Comparison of ENCODE assay signal across 14 cellular contexts in the genomic region with DNA sequence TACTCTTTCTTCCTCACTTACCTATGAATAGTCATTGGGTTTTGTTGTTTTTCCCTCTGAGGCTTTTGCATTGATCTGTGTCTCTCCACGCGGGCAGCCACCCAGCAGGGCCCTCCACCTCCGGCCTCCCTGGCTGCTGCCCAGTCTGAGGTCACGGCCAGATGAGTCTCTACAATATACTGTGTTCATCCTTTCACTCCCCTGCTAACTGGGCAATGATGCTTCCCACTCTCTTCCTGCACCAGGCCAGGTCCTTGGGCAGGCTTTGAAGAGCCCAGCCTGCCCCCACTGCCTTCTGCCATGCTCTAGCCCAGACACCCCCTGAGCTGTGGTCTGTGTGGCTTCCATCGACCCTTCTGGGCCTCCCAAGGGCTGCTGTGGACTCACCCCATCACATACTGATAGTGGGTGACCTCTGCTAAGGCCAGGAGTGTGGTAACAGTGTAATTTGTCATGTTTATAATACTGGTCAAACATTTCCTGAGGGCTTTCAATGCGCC. TPM values are rescaled to one million over a fixed set of nuclear protein-coding genes. Genes with fewer than 3 reads are reported as not detected.
DNase-seq lines count a peak whose midpoint lies in the region; ATAC-seq and TF ChIP-seq lines count a peak whose summit lies in the region.
"Had no signal": no experiment of that assay in that cellular context is flagged by ENCODE, and none has a peak within 500 bp of the region (broad histone marks: within the 10 kb centered on the region; RNA-seq: fewer than 3 reads in every experiment).

No MANE protein-coding gene starts in this region.

- intact Hi-C loops in lower lobe of right lung (cut with DNase I), result no loop called here

- H3K36me3 ChIP-seq in ACC112 (ENCODE audit: insufficient read depth, low read length) (no peaks in the 10 kb centered on the region), Loucy (ENCODE audit: insufficient read depth, low read length) (peaks cover 11% of the 10 kb centered on the region; the same call in 1 of the 2 replicates), lower lobe of right lung (no peaks in the 10 kb centered on the region)
- H3K36me3 ChIP-seq: thoracic aorta had no signal

- peak overlapping the region; percentile 17 for H3K27ac Mint-ChIP-seq in central memory CD8-positive, alpha-beta T cell (ENCODE audit: low read depth)
- H3K27ac Mint-ChIP-seq: activated T-helper 17 cell treated with anti-CD3 and anti-CD28 coated beads, Interleukin-2, amount 50 U/mL, for 72 hours had no signal

- peaks cover 11% of the 10 kb centered on the region; the same call in 1 of the 2 replicates for H3F3A ChIP-seq in Loucy (ENCODE audit: low read depth)

- ATAC-seq in central memory CD8-positive, alpha-beta T cell (replicated peaks; ENCODE audit: extremely low read depth, poor library complexity, severe bottlenecking), result no peak
- ATAC-seq in lower lobe of right lung (peak in 1 of 2 donors; percentile 17), GM21381 (IDR thresholded peaks at IDR 0.05; ENCODE audit: unreplicated experiment) (no peak)
- ATAC-seq: activated T-helper 17 cell treated with anti-CD3 and anti-CD28 coated beads, Interleukin-2, amount 50 U/mL, for 72 hours had no signal

- H3K4me3 ChIP-seq in ACC112 (ENCODE audit: low read depth, low read length), result peak overlapping the region; percentile 1; the same call in 1 of the 2 replicates
- H3K4me3 ChIP-seq in Loucy (ENCODE audit: low read length, poor library complexity, severe bottlenecking), result peak overlapping the region; percentile 69
- H3K4me3 ChIP-seq in lower lobe of right lung, result no peak overlapping the region
- H3K4me3 ChIP-seq: thoracic aorta had no signal

- TF ChIP-seq CTCF in Loucy (conservative IDR thresholded peaks at IDR 0.05; ENCODE audit: low read length) (no peak), lower lobe of right lung (IDR thresholded peaks at IDR 0.05) (no peak)

- H3K9me3 Mint-ChIP-seq in central memory CD8-positive, alpha-beta T cell, result no peaks in the 10 kb centered on the region
- H3K9me3 Mint-ChIP-seq: activated T-helper 17 cell treated with anti-CD3 and anti-CD28 coated beads, Interleukin-2, amount 50 U/mL, for 72 hours had no signal

- no peak overlapping the region for H3K4me3 Mint-ChIP-seq in central memory CD8-positive, alpha-beta T cell
- H3K4me3 Mint-ChIP-seq: activated T-helper 17 cell treated with anti-CD3 and anti-CD28 coated beads, Interleukin-2, amount 50 U/mL, for 72 hours had no signal

- H3K27ac ChIP-seq in ACC112 (ENCODE audit: low read depth, low read length) (peak overlapping the region; percentile 7; the same call in 1 of the 2 replicates), lower lobe of right lung (peak overlapping the region; percentile 12)

- peaks cover 9% of the 10 kb centered on the region for H4K20me1 ChIP-seq in Loucy (ENCODE audit: insufficient read depth, low read length, poor library complexity, severe bottlenecking)

- peaks cover 100% of the 10 kb centered on the region for H3K79me2 ChIP-seq in ACC112 (ENCODE audit: control insufficient read depth, insufficient read depth, low read length, unreplicated experiment)
- peaks cover 88% of the 10 kb centered on the region for H3K79me2 ChIP-seq in Loucy (ENCODE audit: insufficient read depth, low read length)

- no peak for DNase-seq in central memory CD8-positive, alpha-beta T cell (ENCODE audit: low spot score in 2 of 2)
- DNase-seq in lower lobe of right lung, result no peak
- DNase-seq in T1000 (lab: John Stamatoyannopoulos, UW), result no peak
- DNase-seq in KG1 (lab: John Stamatoyannopoulos, UW), result no peak
- no peak for DNase-seq in activated CD4-positive, CD25-positive, alpha-beta regulatory T cell treated with anti-CD3 and anti-CD28 coated beads, Interleukin-2, amount 50 U/mL, for 72 hours
- DNase-seq: central memory CD4-positive, alpha-beta T cell; left colon; NCI-H2171; RPMI8226 had no signal

- no peaks in the 10 kb centered on the region for H3K36me3 Mint-ChIP-seq in central memory CD8-positive, alpha-beta T cell (ENCODE audit: insufficient read depth)

- peak overlapping the region; percentile 72 for H3K9ac ChIP-seq in Loucy (ENCODE audit: low read depth, low read length, poor library complexity, severe bottlenecking)

- H3K4me1 ChIP-seq in ACC112 (ENCODE audit: control insufficient read depth, insufficient read depth, low read length, unreplicated experiment), result peaks cover 67% of the 10 kb centered on the region
- H3K4me1 ChIP-seq in Loucy (ENCODE audit: insufficient read depth, low read length, poor library complexity, severe bottlenecking), result peaks cover 86% of the 10 kb centered on the region
- peaks cover 61% of the 10 kb centered on the region for H3K4me1 ChIP-seq in lower lobe of right lung

- H3K4me2 ChIP-seq in Loucy (ENCODE audit: low read depth, low read length, poor library complexity, severe bottlenecking), result peak overlapping the region; percentile 88

- no peaks in the 10 kb centered on the region for H3K27me3 Mint-ChIP-seq in central memory CD8-positive, alpha-beta T cell
- H3K27me3 Mint-ChIP-seq: activated T-helper 17 cell treated with anti-CD3 and anti-CD28 coated beads, Interleukin-2, amount 50 U/mL, for 72 hours had no signal

- peaks cover 18% of the 10 kb centered on the region for H3K4me1 Mint-ChIP-seq in central memory CD8-positive, alpha-beta T cell

- H3K27me3 ChIP-seq in ACC112 (ENCODE audit: insufficient read depth, low read length) (no peaks in the 10 kb centered on the region), Loucy (ENCODE audit: insufficient read depth, low read length, poor library complexity, severe bottlenecking) (no peaks in the 10 kb centered on the region), lower lobe of right lung (ENCODE audit: low read depth) (no peaks in the 10 kb centered on the region)

- H3K9me3 ChIP-seq in Loucy (ENCODE audit: insufficient read depth, low read depth, low read length) (no peaks in the 10 kb centered on the region), lower lobe of right lung (no peaks in the 10 kb centered on the region)
- H3K9me3 ChIP-seq: thoracic aorta had no signal

- no peak overlapping the region for H2AFZ ChIP-seq in ACC112 (ENCODE audit: low read length, unreplicated experiment)
- no peak overlapping the region for H2AFZ ChIP-seq in Loucy (ENCODE audit: low read length)

- H3K9me2 ChIP-seq in Loucy (replicated peaks; ENCODE audit: low read depth, low read length), result no peaks in the 10 kb centered on the region

RNA-seq across cellular contexts. Expression of a gene that starts 18.0 kb away (rescaled TPM):
- 29.3 TPM for total RNA-seq in lower lobe of right lung

RNA-seq across cellular contexts. Expression of a gene that starts 57.2 kb away (rescaled TPM):
- total RNA-seq in lower lobe of right lung, result 0.71 TPM
